In the genomic region with DNA sequence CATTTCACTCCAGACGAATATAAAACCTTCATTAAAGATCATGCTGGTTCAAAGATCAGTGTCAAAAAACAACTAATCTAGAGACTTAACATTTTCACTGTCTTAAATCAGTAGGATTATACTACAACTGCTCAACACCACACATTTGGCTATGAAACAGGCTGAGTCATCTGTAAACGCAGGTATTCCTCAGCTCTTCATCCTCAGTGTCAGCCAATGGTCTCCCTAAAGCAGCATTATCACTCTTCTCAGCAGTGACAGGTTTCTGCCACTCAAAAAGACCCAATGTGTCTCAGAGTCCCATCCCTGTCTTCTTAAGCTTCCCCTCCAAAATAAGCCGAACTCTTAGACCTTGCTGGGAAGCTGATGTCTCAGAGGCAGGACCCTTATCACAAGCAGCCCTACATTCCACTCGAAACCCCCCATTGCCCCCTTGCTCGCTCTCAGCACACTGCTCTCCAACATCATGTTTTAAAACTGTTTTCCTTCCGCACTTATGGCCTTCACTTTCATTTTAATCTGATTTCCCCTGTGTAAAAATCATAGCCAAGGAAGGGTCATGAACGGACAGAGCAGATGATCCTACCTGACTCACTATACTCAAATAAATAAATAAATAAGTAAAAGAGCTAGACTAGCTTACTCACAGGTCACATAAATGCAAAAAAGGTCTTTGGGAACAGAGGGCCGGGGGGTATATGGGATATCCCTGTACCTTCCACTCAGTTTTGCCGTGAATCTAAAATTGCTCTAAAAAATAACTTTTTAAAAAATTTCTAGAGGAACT, we compare ENCODE assay signal across 19 cellular contexts. TPM values are rescaled to one million over a fixed set of nuclear protein-coding genes. Genes with fewer than 3 reads are reported as not detected.
DNase-seq lines count a peak whose midpoint lies in the region; ATAC-seq, FAIRE-seq and TF ChIP-seq lines count a peak whose summit lies in the region.
"Had no signal": no experiment of that assay in that cellular context is flagged by ENCODE, and none has a peak within 500 bp of the region (broad histone marks: within the 10 kb centered on the region; RNA-seq: fewer than 3 reads in every experiment).

No MANE protein-coding gene starts in this region.

- peaks cover 4% of the 10 kb centered on the region for H3K4me1 Mint-ChIP-seq in activated T-helper 2 cell treated with anti-CD3 and anti-CD28 coated beads, Interferon-gamma antibody, Interleukin-2, Interleukin-4, amounts not matched to agents 10 μg/mL and 5 μg/mL and 100 μg/mL, durations not matched to agents 14 hours and 24 hours and 36 hours (ENCODE audit: low read depth)
- H3K4me1 Mint-ChIP-seq: T-cell had no signal

- no peak overlapping the region for H3K27ac ChIP-seq in IMR-90 (ENCODE audit: insufficient read depth, low read length)
- H3K27ac ChIP-seq: 22Rv1 had no signal

- H3K56ac ChIP-seq in IMR-90 (ENCODE audit: extremely low read depth, insufficient read depth, low read length): no peak overlapping the region

- peak; percentile 7 for DNase-seq in DMS53 (lab: John Stamatoyannopoulos, UW)
- no peak for DNase-seq in DMS53 treated with DMSO at 0.1 percent for 48 hours (lab: John Stamatoyannopoulos, UW; ENCODE audit: unreplicated experiment)
- peak; percentile 5 for DNase-seq in IMR-90
- peak; percentile 33 for DNase-seq in bronchial epithelial cell (ENCODE audit: low read depth)
- no peak for DNase-seq in omental fat pad (ENCODE audit: low spot score)
- no peak for DNase-seq in activated T-helper 2 cell treated with anti-CD3 and anti-CD28 coated beads, Interferon-gamma antibody, Interleukin-2, Interleukin-4, amounts not matched to agents 10 μg/mL and 5 μg/mL and 100 μg/mL, durations not matched to agents 14 hours and 24 hours and 36 hours (ENCODE audit: low spot score)
- DNase-seq: activated gamma-delta T cell treated with Interleukin-2 at 50 U/mL for 16 hours, AML-193, amniotic stem cell, MM.1S, mucosa of descending colon, NCI-H1436, NCI-H69, T-cell, uterus had no signal

- H3K36me3 ChIP-seq in IMR-90 (ENCODE audit: control insufficient read depth, insufficient read depth, low read length): no peaks in the 10 kb centered on the region
- no peaks in the 10 kb centered on the region for H3K36me3 ChIP-seq in bronchial epithelial cell (ENCODE audit: control insufficient read depth, insufficient read depth, low read length)
- H3K36me3 ChIP-seq: uterus had no signal

- no peak overlapping the region for H3K27ac Mint-ChIP-seq in activated T-helper 2 cell treated with anti-CD3 and anti-CD28 coated beads, Interferon-gamma antibody, Interleukin-2, Interleukin-4, amounts not matched to agents 10 μg/mL and 5 μg/mL and 100 μg/mL, durations not matched to agents 14 hours and 24 hours and 36 hours
- H3K27ac Mint-ChIP-seq: T-cell had no signal

- H2BK5ac ChIP-seq in IMR-90 (ENCODE audit: low read depth, low read length, poor library complexity, severe bottlenecking): no peak overlapping the region

- in situ Hi-C loops in IMR-90 (cut with MboI; ENCODE audit: low sequenced_read_pairs): no loop called here

- no peak overlapping the region for H2BK120ac ChIP-seq in IMR-90 (ENCODE audit: low read depth, low read length)

- no peak overlapping the region for H2BK15ac ChIP-seq in IMR-90 (ENCODE audit: low read depth, low read length)

- TF ChIP-seq RAD21 in IMR-90 (IDR thresholded peaks at IDR 0.05; ENCODE audit: low read length): no peak

- no peaks in the 10 kb centered on the region for H3K27me3 Mint-ChIP-seq in activated T-helper 2 cell treated with anti-CD3 and anti-CD28 coated beads, Interferon-gamma antibody, Interleukin-2, Interleukin-4, amounts not matched to agents 10 μg/mL and 5 μg/mL and 100 μg/mL, durations not matched to agents 14 hours and 24 hours and 36 hours (ENCODE audit: low read depth)
- H3K27me3 Mint-ChIP-seq: T-cell had no signal

- H4K5ac ChIP-seq in IMR-90 (ENCODE audit: low read depth, low read length): no peak overlapping the region

- ATAC-seq in IMR-90 (ENCODE audit: low read depth): no peak
- peak; percentile 80 for ATAC-seq in omental fat pad (ENCODE audit: low FRiP score)
- no peak for ATAC-seq in HG02981 (IDR thresholded peaks at IDR 0.05; ENCODE audit: unreplicated experiment)
- no peak for ATAC-seq in HG02885 (IDR thresholded peaks at IDR 0.05; ENCODE audit: poor library complexity, unreplicated experiment)
- ATAC-seq: mucosa of descending colon, T-cell had no signal

- CTCF ChIA-PET in IMR-90 (lab: Yijun Ruan, JAX): no interaction called here

- TF ChIP-seq CTCF in IMR-90 (conservative IDR thresholded peaks at IDR 0.05; ENCODE audit: low read depth, low read length): no peak
- no peak for TF ChIP-seq CTCF in bronchial epithelial cell (IDR thresholded peaks at IDR 0.05; ENCODE audit: insufficient read depth, low read length, severe bottlenecking)
- no peak for TF ChIP-seq CTCF in omental fat pad (IDR thresholded peaks at IDR 0.05)

- dilution Hi-C loops in IMR-90 (cut with HindIII; ENCODE audit: low sequenced_read_pairs, unreplicated experiment): no loop called here

- no peak overlapping the region for H3K23ac ChIP-seq in IMR-90 (ENCODE audit: low read depth, low read length)

- H3K27me3 ChIP-seq in IMR-90 (ENCODE audit: control insufficient read depth, insufficient read depth, low read length): peaks cover 1% of the 10 kb centered on the region
- H3K27me3 ChIP-seq in bronchial epithelial cell (ENCODE audit: control insufficient read depth, insufficient read depth, low read length): no peaks in the 10 kb centered on the region
- H3K27me3 ChIP-seq: uterus had no signal

- POLR2A ChIA-PET in IMR-90 (lab: Charles Lee; ENCODE audit: unreplicated experiment): no interaction called here

- H3K4me2 ChIP-seq in IMR-90 (ENCODE audit: low read depth, low read length): no peak overlapping the region

- no peak overlapping the region for H3K9ac ChIP-seq in IMR-90 (ENCODE audit: low read depth, low read length)

- H3K36me3 Mint-ChIP-seq in activated T-helper 2 cell treated with anti-CD3 and anti-CD28 coated beads, Interferon-gamma antibody, Interleukin-2, Interleukin-4, amounts not matched to agents 10 μg/mL and 5 μg/mL and 100 μg/mL, durations not matched to agents 14 hours and 24 hours and 36 hours (ENCODE audit: low read depth): no peaks in the 10 kb centered on the region

- no peaks in the 10 kb centered on the region for H3K9me3 Mint-ChIP-seq in activated T-helper 2 cell treated with anti-CD3 and anti-CD28 coated beads, Interferon-gamma antibody, Interleukin-2, Interleukin-4, amounts not matched to agents 10 μg/mL and 5 μg/mL and 100 μg/mL, durations not matched to agents 14 hours and 24 hours and 36 hours
- H3K9me3 Mint-ChIP-seq: T-cell had no signal

- WGBS in IMR-90 (ENCODE audit: extremely low coverage in 2 of 2, insufficient read length in 1 of 2), 2 experiments: 73% methylated on average over 2 of the region's 9 CpGs; no CpG with 5 or more reads in 1 of the 2 experiments

- no peak overlapping the region for H4K91ac ChIP-seq in IMR-90 (ENCODE audit: insufficient read depth, low read depth, low read length)

- H2AFZ ChIP-seq in IMR-90 (replicated peaks; ENCODE audit: low read length, poor library complexity): no peak overlapping the region

- H3K14ac ChIP-seq in IMR-90 (replicated peaks; ENCODE audit: low read depth, low read length): no peak overlapping the region

- intact Hi-C loops in IMR-90 (cut with micrococcal nuclease): no loop called here
- intact Hi-C loops in activated T-helper 2 cell treated with anti-CD3 and anti-CD28 coated beads, Interferon-gamma antibody, Interleukin-2, Interleukin-4, amounts not matched to agents 10 μg/mL and 5 μg/mL and 100 μg/mL, durations not matched to agents 14 hours and 24 hours and 36 hours (cut with micrococcal nuclease): no loop called here

- H3K4ac ChIP-seq in IMR-90 (ENCODE audit: low read depth, low read length): no peak overlapping the region

- H2BK20ac ChIP-seq in IMR-90 (ENCODE audit: low read depth, low read length): no peak overlapping the region

- no peak overlapping the region for H2AK9ac ChIP-seq in IMR-90 (replicated peaks; ENCODE audit: low read depth, low read length, poor library complexity)

- H4K20me1 ChIP-seq in IMR-90 (ENCODE audit: insufficient read depth, low read length): no peaks in the 10 kb centered on the region

- H3K9me3 ChIP-seq in IMR-90 (ENCODE audit: control insufficient read depth, insufficient read depth, low read length): no peaks in the 10 kb centered on the region
- H3K9me3 ChIP-seq: mucosa of descending colon, uterus had no signal

- BruUV-seq in IMR-90 (replicated peaks; lab: Mats Ljungman, UMichigan): no TSS peak

- no peaks in the 10 kb centered on the region for H3K9me1 ChIP-seq in IMR-90 (ENCODE audit: insufficient read depth, low read length)

- H3K4me3 ChIP-seq in IMR-90 (ENCODE audit: insufficient read depth, low read depth, low read length) (no peak overlapping the region), bronchial epithelial cell (ENCODE audit: low read depth, low read length) (no peak overlapping the region)
- H3K4me3 ChIP-seq: mucosa of descending colon, uterus had no signal

- no peak for FAIRE-seq in bronchial epithelial cell (lab: Jason Lieb, UNC)
- FAIRE-seq: TTC549 had no signal

- no peak overlapping the region for H3K4me3 Mint-ChIP-seq in activated T-helper 2 cell treated with anti-CD3 and anti-CD28 coated beads, Interferon-gamma antibody, Interleukin-2, Interleukin-4, amounts not matched to agents 10 μg/mL and 5 μg/mL and 100 μg/mL, durations not matched to agents 14 hours and 24 hours and 36 hours (ENCODE audit: low read depth)
- H3K4me3 Mint-ChIP-seq: T-cell had no signal

- no peaks in the 10 kb centered on the region for H3K4me1 ChIP-seq in IMR-90 (ENCODE audit: control insufficient read depth, insufficient read depth, low read length)
- H3K4me1 ChIP-seq: uterus had no signal

- no peak overlapping the region for H4K8ac ChIP-seq in IMR-90 (ENCODE audit: low read depth in 2 of 2, low read length in 2 of 2)

- TF ChIP-seq POLR2A in IMR-90 (IDR thresholded peaks at IDR 0.05; ENCODE audit: low read depth, low read length): no peak

- no peak overlapping the region for H3K18ac ChIP-seq in IMR-90 (ENCODE audit: low read depth, low read length)

- no peaks in the 10 kb centered on the region for H3K79me1 ChIP-seq in IMR-90 (ENCODE audit: low read depth in 1 of 2, low read length in 2 of 2)

- H2AK5ac ChIP-seq in IMR-90 (ENCODE audit: low read depth, low read length): no peak overlapping the region

TF ChIP-seq in IMR-90, 13 proteins besides CTCF, POLR2A, EP300 and RAD21 (continues in another document):
- TF ChIP-seq CEBPB (IDR thresholded peaks at IDR 0.05; ENCODE audit: low read depth, low read length): no peak
- TF ChIP-seq SMC3 (IDR thresholded peaks at IDR 0.05; ENCODE audit: low read depth, low read length): no peak

RNA-seq across cellular contexts. Expression of a gene that starts 23.0 kb away (rescaled TPM):
- total RNA-seq in IMR-90 (2012; rRNA removed): 2.2 and 3.8 TPM in 2 replicates
- polyA plus RNA-seq in IMR-90 (2012; rRNA removed): 1.2 and 1.4 TPM in 2 replicates
- 0.74 and 1.0 TPM in 2 replicates for polyA plus RNA-seq in IMR-90 (2012; cell fraction: cytosol; rRNA removed)
- polyA plus RNA-seq in IMR-90 (2012; cell fraction: nucleus; rRNA removed; ENCODE audit: low replicate concordance): 0.65 and 2.6 TPM in 2 replicates
- total RNA-seq in bronchial epithelial cell: 2.9 TPM in 2 replicates
- 100 to 1,000 TPM in 1 of 4 donors, 10 to 100 TPM in 3; 13.1 to 159 (median 43.4) TPM for total RNA-seq in omental fat pad
- 3.2 and 3.5 TPM in 2 replicates for total RNA-seq in activated T-helper 2 cell treated with anti-CD3 and anti-CD28 coated beads, Interferon-gamma antibody, Interleukin-2, Interleukin-4, amounts not matched to agents 10 μg/mL and 5 μg/mL and 100 μg/mL, durations not matched to agents 14 hours and 24 hours and 36 hours

Comparison
In these comparisons a context has a peak if more than half of its experiments do, and no peak if none do; other contexts are left out.
1. DNase-seq: peak in DMS53 (single experiment), IMR-90 (single experiment) and bronchial epithelial cell (single experiment); none in DMS53 treated with DMSO at 0.1 percent for 48 hours (single experiment), omental fat pad (single experiment) and activated T-helper 2 cell treated with anti-CD3 and anti-CD28 coated beads, Interferon-gamma antibody, Interleukin-2, Interleukin-4, amounts not matched to agents 10 μg/mL and 5 μg/mL and 100 μg/mL, durations not matched to agents 14 hours and 24 hours and 36 hours (single experiment).